24 cellular contexts compared by ENCODE assay signal in genomic region chr1:21496063-21496462, GRCh38. TPM values are rescaled to one million over a fixed set of nuclear protein-coding genes. Genes with fewer than 3 reads are reported as not detected.
"Had no signal": no experiment of that assay in that cellular context is flagged by ENCODE, and none has a peak within 500 bp of the region (broad histone marks: within the 10 kb centered on the region; RNA-seq: fewer than 3 reads in every experiment).

No MANE protein-coding gene starts in this region.

- DNase-seq: dermis blood vessel endothelial cell; dorsolateral prefrontal cortex; effector CD4-positive, alpha-beta T cell; effector memory CD4-positive, alpha-beta T cell; erythroblast; esophagus squamous epithelium; foreskin fibroblast; foreskin melanocyte; gastrocnemius medialis; glutamatergic neuron; heart right ventricle; hippocampal formation; left cardiac atrium; left lung; left ventricle myocardium superior; lower lobe of right lung; mesenchymal stem cell; midbrain had no signal

- FAIRE-seq: colon, endometrium, islet of Langerhans, keratinocyte had no signal

- H3K9me3 ChIP-seq: esophagus squamous epithelium, gastrocnemius medialis, left lung, lower lobe of right lung had no signal

- H3K27me3 ChIP-seq: dorsolateral prefrontal cortex had no signal

- H3K36me3 ChIP-seq: esophagus squamous epithelium, gastrocnemius medialis, heart right ventricle, left lung, lower lobe of right lung had no signal

- ATAC-seq: gastrocnemius medialis, heart right ventricle, left cardiac atrium, left lung, left ventricle myocardium superior, lower lobe of right lung had no signal

- H3K4me1 ChIP-seq: gastrocnemius medialis, left lung, lower lobe of right lung had no signal

- H3K4me3 ChIP-seq: coronary artery, dorsolateral prefrontal cortex, esophagus squamous epithelium, gastrocnemius medialis, heart right ventricle, left lung, lower lobe of right lung had no signal

- H3K27ac ChIP-seq: coronary artery, dorsolateral prefrontal cortex, gastrocnemius medialis, heart right ventricle, left lung, lower lobe of right lung had no signal

RNA-seq across cellular contexts. Expression of gene ALPL, which starts 13.2 kb away (rescaled TPM):
- total RNA-seq: lung microvascular endothelial cell had no signal
- polyA plus RNA-seq: keratinocyte had no signal
